ENCODE assay signal across 19 cellular contexts in the genomic region with DNA sequence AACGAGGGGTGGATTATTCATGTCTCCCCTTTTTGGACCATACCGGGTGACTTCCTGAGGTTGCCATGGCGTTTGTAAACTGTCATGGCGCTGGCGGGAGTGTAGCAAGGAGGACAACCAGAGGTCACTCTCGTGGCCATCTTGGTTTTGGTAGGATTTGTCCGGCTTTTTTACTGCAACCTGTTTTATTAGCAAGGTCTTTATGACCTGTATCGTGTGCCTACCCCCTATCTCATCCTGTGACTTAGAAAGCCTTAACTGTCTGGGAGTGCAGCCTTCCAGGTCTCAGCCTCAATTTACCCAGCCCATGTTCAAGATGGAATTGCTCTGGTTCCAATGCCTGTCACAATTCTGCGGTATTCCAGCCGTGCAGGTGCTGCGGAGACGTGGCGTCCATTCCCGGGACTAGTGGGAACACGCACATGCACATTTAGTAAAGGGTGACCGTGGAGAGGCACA. TPM values are rescaled to one million over a fixed set of nuclear protein-coding genes. Genes with fewer than 3 reads are reported as not detected.
DNase-seq lines count a peak whose midpoint lies in the region; ATAC-seq and TF ChIP-seq lines count a peak whose summit lies in the region.
"Had no signal": no experiment of that assay in that cellular context is flagged by ENCODE, and none has a peak within 500 bp of the region (broad histone marks: within the 10 kb centered on the region; RNA-seq: fewer than 3 reads in every experiment).

No MANE protein-coding gene starts in this region.

- H4K20me1 ChIP-seq in PC-3 (ENCODE audit: low read length) (no peaks in the 10 kb centered on the region), Karpas-422 (ENCODE audit: insufficient read depth, low read depth, low read length) (no peaks in the 10 kb centered on the region)
- H4K20me1 ChIP-seq: BLaER1 had no signal

- H3K27ac ChIP-seq in PC-3 (ENCODE audit: low read length) (no peak overlapping the region), temporal lobe (ENCODE audit: low read depth, low read length) (peak overlapping the region; percentile 9), Karpas-422 (ENCODE audit: low read length) (no peak overlapping the region)
- H3K27ac ChIP-seq: BLaER1, HL-60 had no signal

- H3K4me1 Mint-ChIP-seq in mesothelial cell of epicardium: peaks cover 61% of the 10 kb centered on the region

- H3K36me3 Mint-ChIP-seq in mesothelial cell of epicardium: peaks cover 1% of the 10 kb centered on the region
- H3K36me3 Mint-ChIP-seq: CD14-positive monocyte; CD4-positive, alpha-beta memory T cell had no signal

- intact Hi-C loops in PC-3 (cut with micrococcal nuclease): loop anchor here (1.0 kb wide), 3 partner anchors 18 to 204 kb away; no protein-coding TSS in a partner anchor

- H3K9ac ChIP-seq in PC-3 (ENCODE audit: low read length) (no peak overlapping the region), Karpas-422 (ENCODE audit: low read length) (no peak overlapping the region)
- H3K9ac ChIP-seq: BLaER1 had no signal

- no peaks in the 10 kb centered on the region for H3K36me3 ChIP-seq in PC-3 (ENCODE audit: low read depth, low read length)
- H3K36me3 ChIP-seq in Karpas-422 (ENCODE audit: insufficient read depth, low read length): no peaks in the 10 kb centered on the region
- H3K36me3 ChIP-seq: BLaER1 had no signal

- in situ Hi-C loops in GM13977 (cut with MboI; ENCODE audit: low pct_unique_long_range_greater_than_20kb, low sequenced_read_pairs, unreplicated experiment): no loop called here

- no peak for ATAC-seq in PC-3
- ATAC-seq in HG03039 (IDR thresholded peaks at IDR 0.05; ENCODE audit: unreplicated experiment): no peak
- no peak for ATAC-seq in HG03565 (IDR thresholded peaks at IDR 0.05; ENCODE audit: unreplicated experiment)

- CTCF ChIA-PET in PC-3 (lab: Charles Lee): no interaction called here

- peak; percentile 3 for TF ChIP-seq CTCF in GM13977 (IDR thresholded peaks at IDR 0.05; ENCODE audit: extremely low read depth, insufficient read depth, missing control alignments)
- no peak for TF ChIP-seq CTCF in PC-3 (conservative IDR thresholded peaks at IDR 0.05; ENCODE audit: low read depth, low read length)
- no peak for TF ChIP-seq CTCF in mesothelial cell of epicardium (IDR thresholded peaks at IDR 0.05; ENCODE audit: unreplicated experiment)

- H3F3A ChIP-seq in PC-3 (ENCODE audit: low read length, unreplicated experiment): no peaks in the 10 kb centered on the region

- DNase-seq in GM13977 (ENCODE audit: low spot score) (no peak), PC-3 (no peak), mesothelial cell of epicardium (ENCODE audit: low spot score in 2 of 2, unreplicated experiment in 2 of 2) (no peak), Karpas-422 (no peak)
- DNase-seq: 8988T; CD4-positive, alpha-beta memory T cell; DMS153; DMS79 treated with DMSO at 0.1 percent for 48 hours; GF-D8; H7; KBM-7 had no signal

- peaks cover 12% of the 10 kb centered on the region; the same call in 1 of the 2 replicates for H3K4me1 ChIP-seq in PC-3 (ENCODE audit: insufficient read depth, low read length)
- no peaks in the 10 kb centered on the region for H3K4me1 ChIP-seq in Karpas-422 (ENCODE audit: low read length)

- no peaks in the 10 kb centered on the region for H3K27me3 Mint-ChIP-seq in mesothelial cell of epicardium (ENCODE audit: low read depth)

- H3K79me2 ChIP-seq in PC-3 (ENCODE audit: low read length) (no peaks in the 10 kb centered on the region), Karpas-422 (ENCODE audit: low read length) (no peaks in the 10 kb centered on the region)

- BruUV-seq in PC-3 (replicated peaks; lab: Mats Ljungman, UMichigan): no TSS peak

- H3K4me3 ChIP-seq in PC-3 (ENCODE audit: low read length) (no peak overlapping the region), Karpas-422 (ENCODE audit: low read length) (no peak overlapping the region)
- H3K4me3 ChIP-seq: BLaER1, GM23338 had no signal

- no peak overlapping the region for H3K4me3 Mint-ChIP-seq in mesothelial cell of epicardium
- H3K4me3 Mint-ChIP-seq: CD14-positive monocyte, GM23338 had no signal

- no peaks in the 10 kb centered on the region for H3K27me3 ChIP-seq in PC-3 (ENCODE audit: low read length)
- no peaks in the 10 kb centered on the region for H3K27me3 ChIP-seq in Karpas-422 (ENCODE audit: low read length)
- H3K27me3 ChIP-seq: BLaER1 had no signal

- H3K9me2 ChIP-seq in PC-3 (replicated peaks; ENCODE audit: low read length) (no peaks in the 10 kb centered on the region), Karpas-422 (replicated peaks; ENCODE audit: insufficient read depth, low read length) (no peaks in the 10 kb centered on the region)

- peak overlapping the region; percentile 93 for H3K27ac Mint-ChIP-seq in mesothelial cell of epicardium

- H2AFZ ChIP-seq in PC-3 (ENCODE audit: low read length): 0 out of 2 replicates have a peak overlapping the region, but pooled peaks have one; percentile 11
- no peak overlapping the region for H2AFZ ChIP-seq in Karpas-422 (ENCODE audit: low read length)

- POLR2A ChIA-PET in PC-3 (lab: Charles Lee; ENCODE audit: unreplicated experiment): no interaction called here

- peaks cover 7% of the 10 kb centered on the region for H3K9me3 Mint-ChIP-seq in mesothelial cell of epicardium

- no peak overlapping the region for H3K4me2 ChIP-seq in PC-3 (ENCODE audit: low read length)
- H3K4me2 ChIP-seq in Karpas-422 (ENCODE audit: low read depth, low read length, poor library complexity, severe bottlenecking): no peak overlapping the region
- H3K4me2 ChIP-seq: BLaER1, GM23338 had no signal

- H3K9me3 ChIP-seq in PC-3 (ENCODE audit: low read length): no peaks in the 10 kb centered on the region
- H3K9me3 ChIP-seq in Karpas-422 (ENCODE audit: low read length): no peaks in the 10 kb centered on the region

RNA-seq across cellular contexts. Expression of gene ZNF496, which starts 40.2 kb away (rescaled TPM):
- total RNA-seq in PC-3 (2014; rRNA removed) (79.4 and 103 TPM in 2 replicates), mesothelial cell of epicardium (61.5 to 70.6 TPM (median 69.0 TPM) in 3 replicates), temporal lobe (18.7 TPM)
- 28.6 and 75.1 TPM in 2 replicates for total RNA-seq in Karpas-422 (2014; rRNA removed; shearing (Covaris generic); ENCODE audit: low replicate concordance)

RNA-seq across cellular contexts. Expression of gene NLRP3, which starts 44.1 kb away (rescaled TPM):
- total RNA-seq in PC-3 (2014; rRNA removed) (0.35 and 0.40 TPM in 2 replicates), mesothelial cell of epicardium (0.13 to 0.34 TPM (median 0.22 TPM) in 3 replicates), temporal lobe (0.74 TPM)
- not detected in 2 replicates for total RNA-seq in Karpas-422 (2014; rRNA removed; shearing (Covaris generic); ENCODE audit: low replicate concordance)
- total RNA-seq: A673 had no signal
